In genomic region chr6:163306000-163306399, GRCh38 we compare ENCODE assay signal across 38 cellular contexts.
"Had no signal": no experiment of that assay in that cellular context is flagged by ENCODE, and none has a peak within 500 bp of the region (broad histone marks: within the 10 kb centered on the region; RNA-seq: fewer than 3 reads in every experiment).

No MANE protein-coding gene starts in this region.

- H3K9me3 ChIP-seq: adrenal gland, ascending aorta, body of pancreas, breast epithelium had no signal

- H3K4me3 ChIP-seq: adrenal gland, ascending aorta, body of pancreas, breast epithelium, cardiac muscle cell had no signal

- DNase-seq: activated effector memory CD4-positive, alpha-beta T cell treated with anti-CD3 and anti-CD28 coated beads, Interleukin-2, amount 50 U/mL, for 16 hours; activated effector memory CD4-positive, alpha-beta T cell treated with Interleukin-2 at 50 U/mL for 16 hours; activated gamma-delta T cell; activated gamma-delta T cell treated with Interleukin-2 at 50 U/mL for 16 hours; activated naive CD4-positive, alpha-beta T cell; activated naive CD4-positive, alpha-beta T cell treated with anti-CD3 and anti-CD28 coated beads for 36 hours; activated naive CD4-positive, alpha-beta T cell treated with anti-CD3 and anti-CD28 coated beads, Interleukin-2, amount 10 ng/mL, durations not matched to agents 7 days and 5 days; activated naive CD4-positive, alpha-beta T cell treated with anti-CD3 and anti-CD28 coated beads, Interleukin-2, amount 50 U/mL, for 16 hours; activated naive CD4-positive, alpha-beta T cell treated with Interleukin-2 at 50 U/mL for 16 hours; activated naive CD8-positive, alpha-beta T cell treated with anti-CD3 and anti-CD28 coated beads for 36 hours; activated naive CD8-positive, alpha-beta T cell treated with anti-CD3 and anti-CD28 coated beads, Interleukin-2, amount 10 ng/mL, durations not matched to agents 7 days and 5 days; activated naive CD8-positive, alpha-beta T cell treated with anti-CD3 and anti-CD28 coated beads, Interleukin-2, amount 50 U/mL, for 24 hours; activated T-cell treated with anti-CD3 and anti-CD28 coated beads for 4 hours; activated T-cell treated with anti-CD3 and anti-CD28 coated beads, Interleukin-2, amount 50 U/mL, for 1 hour; activated T-cell treated with anti-CD3 and anti-CD28 coated beads, Interleukin-2, amount 50 U/mL, for 24 hours; activated T-cell treated with anti-CD3 and anti-CD28 coated beads, Interleukin-2, amount 50 U/mL, for 4 hours; activated T-cell treated with anti-CD3 and anti-CD28 coated beads, Interleukin-2, amount 50 U/mL, for 48 hours; activated T-cell treated with anti-CD3 and anti-CD28 coated beads, Interleukin-2, amount 50 U/mL, for 72 hours; adrenal gland; amniotic stem cell; amygdala; anterior cingulate cortex; aorta; body of pancreas; brain microvascular endothelial cell; caudate nucleus; central memory CD4-positive, alpha-beta T cell; cerebellar nuclear complex had no signal

- H3K27me3 ChIP-seq: adrenal gland, ascending aorta, body of pancreas, brain microvascular endothelial cell, breast epithelium, cardiac muscle cell had no signal

- H3K36me3 Mint-ChIP-seq: activated naive CD4-positive, alpha-beta T cell treated with anti-CD3 and anti-CD28 coated beads, Interleukin-2, amount 10 ng/mL, durations not matched to agents 7 days and 5 days; activated naive CD4-positive, alpha-beta T cell treated with anti-CD3 and anti-CD28 coated beads, Interleukin-2, amount 50 U/mL, for 24 hours; activated naive CD8-positive, alpha-beta T cell; activated naive CD8-positive, alpha-beta T cell treated with anti-CD3 and anti-CD28 coated beads for 36 hours; activated naive CD8-positive, alpha-beta T cell treated with anti-CD3 and anti-CD28 coated beads, Interleukin-2, amount 10 ng/mL, durations not matched to agents 7 days and 5 days; brain had no signal

- ATAC-seq: activated naive CD8-positive, alpha-beta T cell treated with anti-CD3 and anti-CD28 coated beads, Interleukin-2, amount 50 U/mL, for 24 hours; activated T-cell treated with anti-CD3 and anti-CD28 coated beads, Interleukin-2, amount 50 U/mL, for 4 hours; activated T-cell treated with anti-CD3 and anti-CD28 coated beads, Interleukin-2, amount 50 U/mL, for 72 hours; activated T-helper 17 cell treated with anti-CD3 and anti-CD28 coated beads, Interleukin-2, amount 50 U/mL, for 72 hours; body of pancreas had no signal

- H3K36me3 ChIP-seq: adrenal gland, ascending aorta, brain microvascular endothelial cell, breast epithelium, cardiac muscle cell had no signal

- H3K27ac ChIP-seq: adrenal gland, ascending aorta, body of pancreas, brain microvascular endothelial cell, breast epithelium, cardiac muscle cell had no signal

- H3K27ac Mint-ChIP-seq: activated naive CD4-positive, alpha-beta T cell treated with anti-CD3 and anti-CD28 coated beads for 36 hours; activated naive CD4-positive, alpha-beta T cell treated with anti-CD3 and anti-CD28 coated beads, Interleukin-2, amount 10 ng/mL, durations not matched to agents 7 days and 5 days; activated naive CD4-positive, alpha-beta T cell treated with anti-CD3 and anti-CD28 coated beads, Interleukin-2, amount 50 U/mL, for 24 hours; activated naive CD8-positive, alpha-beta T cell; activated naive CD8-positive, alpha-beta T cell treated with anti-CD3 and anti-CD28 coated beads for 36 hours; activated naive CD8-positive, alpha-beta T cell treated with anti-CD3 and anti-CD28 coated beads, Interleukin-2, amount 10 ng/mL, durations not matched to agents 7 days and 5 days; activated naive CD8-positive, alpha-beta T cell treated with anti-CD3 and anti-CD28 coated beads, Interleukin-2, amount 50 U/mL, for 24 hours; activated T-cell treated with anti-CD3 and anti-CD28 coated beads, Interleukin-2, amount 50 U/mL, for 24 hours; activated T-cell treated with anti-CD3 and anti-CD28 coated beads, Interleukin-2, amount 50 U/mL, for 72 hours; activated T-helper 1 cell treated with anti-CD3 and anti-CD28 coated beads, Interleukin-12 subunit alpha, Interleukin-12 subunit beta, Interleukin-2, Interleukin-4 antibody, amounts not matched to agents 30 ng/mL and 10 ng/mL and 1 ng/mL, durations not matched to agents 14 hours and 24 hours and 36 hours; activated T-helper 17 cell treated with anti-CD3 and anti-CD28 coated beads, Interleukin-2, amount 50 U/mL, for 72 hours; activated T-helper 2 cell treated with anti-CD3 and anti-CD28 coated beads, Interferon-gamma antibody, Interleukin-2, Interleukin-4, amounts not matched to agents 10 μg/mL and 5 μg/mL and 100 μg/mL, durations not matched to agents 14 hours and 24 hours and 36 hours; brain had no signal

- H3K4me1 ChIP-seq: ascending aorta, body of pancreas, breast epithelium had no signal

- H3K9me3 Mint-ChIP-seq: activated naive CD4-positive, alpha-beta T cell treated with anti-CD3 and anti-CD28 coated beads for 36 hours; activated naive CD4-positive, alpha-beta T cell treated with anti-CD3 and anti-CD28 coated beads, Interleukin-2, amount 10 ng/mL, durations not matched to agents 7 days and 5 days; activated naive CD4-positive, alpha-beta T cell treated with anti-CD3 and anti-CD28 coated beads, Interleukin-2, amount 50 U/mL, for 24 hours; activated naive CD8-positive, alpha-beta T cell treated with anti-CD3 and anti-CD28 coated beads for 36 hours; activated naive CD8-positive, alpha-beta T cell treated with anti-CD3 and anti-CD28 coated beads, Interleukin-2, amount 10 ng/mL, durations not matched to agents 7 days and 5 days; activated naive CD8-positive, alpha-beta T cell treated with anti-CD3 and anti-CD28 coated beads, Interleukin-2, amount 50 U/mL, for 24 hours; activated T-cell treated with anti-CD3 and anti-CD28 coated beads, Interleukin-2, amount 50 U/mL, for 24 hours; activated T-cell treated with anti-CD3 and anti-CD28 coated beads, Interleukin-2, amount 50 U/mL, for 4 hours; activated T-cell treated with anti-CD3 and anti-CD28 coated beads, Interleukin-2, amount 50 U/mL, for 72 hours; activated T-helper 1 cell treated with anti-CD3 and anti-CD28 coated beads, Interleukin-12 subunit alpha, Interleukin-12 subunit beta, Interleukin-2, Interleukin-4 antibody, amounts not matched to agents 30 ng/mL and 10 ng/mL and 1 ng/mL, durations not matched to agents 14 hours and 24 hours and 36 hours; activated T-helper 17 cell treated with anti-CD3 and anti-CD28 coated beads, Interleukin-2, amount 50 U/mL, for 72 hours; activated T-helper 2 cell treated with anti-CD3 and anti-CD28 coated beads, Interferon-gamma antibody, Interleukin-2, Interleukin-4, amounts not matched to agents 10 μg/mL and 5 μg/mL and 100 μg/mL, durations not matched to agents 14 hours and 24 hours and 36 hours; brain; central memory CD8-positive, alpha-beta T cell had no signal
